In genomic region chr4:109655396-109655795, GRCh38 we compare ENCODE assay signal across 19 cellular contexts. TPM values are rescaled to one million over a fixed set of nuclear protein-coding genes. Genes with fewer than 3 reads are reported as not detected.
DNase-seq lines count a peak whose midpoint lies in the region; ATAC-seq and TF ChIP-seq lines count a peak whose summit lies in the region.
"Had no signal": no experiment of that assay in that cellular context is flagged by ENCODE, and none has a peak within 500 bp of the region (broad histone marks: within the 10 kb centered on the region; RNA-seq: fewer than 3 reads in every experiment).

No MANE protein-coding gene starts in this region.

- peaks cover 2% of the 10 kb centered on the region for H3K9me3 Mint-ChIP-seq in CD4-positive, alpha-beta T cell
- H3K9me3 Mint-ChIP-seq in CD8-positive, alpha-beta T cell: peaks cover 8% of the 10 kb centered on the region
- peaks cover 0 to 33% (median 12%) of the 10 kb centered on the region in 11 donors for H3K9me3 Mint-ChIP-seq in naive thymus-derived CD4-positive, alpha-beta T cell

- peaks cover 15% of the 10 kb centered on the region for H3K9me3 ChIP-seq in CD4-positive, alpha-beta T cell (ENCODE audit: control insufficient read depth, low read length)
- peaks cover 6% of the 10 kb centered on the region for H3K9me3 ChIP-seq in CD8-positive, alpha-beta T cell (ENCODE audit: low read length)
- H3K9me3 ChIP-seq in naive thymus-derived CD4-positive, alpha-beta T cell (ENCODE audit: control insufficient read depth in 2 of 3, low read length in 3 of 3): peaks cover 0 to 11% (median 0%) of the 10 kb centered on the region in 3 experiments

- H3K27me3 Mint-ChIP-seq in CD4-positive, alpha-beta T cell: no peaks in the 10 kb centered on the region
- no peaks in the 10 kb centered on the region for H3K27me3 Mint-ChIP-seq in CD8-positive, alpha-beta T cell (ENCODE audit: low read depth)
- H3K27me3 Mint-ChIP-seq in naive thymus-derived CD4-positive, alpha-beta T cell: no peaks in the 10 kb centered on the region
- H3K27me3 Mint-ChIP-seq: CD8-positive, alpha-beta memory T cell had no signal

- H3K27ac Mint-ChIP-seq in CD4-positive, alpha-beta T cell: no peak overlapping the region
- H3K27ac Mint-ChIP-seq in CD8-positive, alpha-beta T cell: peak overlapping the region; percentile 81
- peak overlapping the region in 7 of 9 donors; percentile 49 to 87 (median 82) for H3K27ac Mint-ChIP-seq in naive thymus-derived CD4-positive, alpha-beta T cell

- no peak overlapping the region for H3K4me3 Mint-ChIP-seq in CD4-positive, alpha-beta T cell
- H3K4me3 Mint-ChIP-seq in CD8-positive, alpha-beta T cell: no peak overlapping the region
- H3K4me3 Mint-ChIP-seq in naive thymus-derived CD4-positive, alpha-beta T cell: peak overlapping the region in 1 of 10 donors; percentile 14

- H3K4me3 ChIP-seq in CD8-positive, alpha-beta T cell (ENCODE audit: low read depth, low read length): no peak overlapping the region
- no peak overlapping the region for H3K4me3 ChIP-seq in naive thymus-derived CD4-positive, alpha-beta T cell (ENCODE audit: low read length)
- H3K4me3 ChIP-seq: PC-9 had no signal

- intact Hi-C loops in CD4-positive, alpha-beta T cell (cut with DNase I, micrococcal nuclease): loop anchor here (5.0 kb wide), 2 partner anchors 33 to 93 kb away; partner anchors contain the start of gene MCUB (in 1 of the 2)
- intact Hi-C loops in CD8-positive, alpha-beta T cell (cut with DNase I, micrococcal nuclease): loop anchor here in 1 of 2 experiments (5.0 kb wide), 1 partner anchor 33 kb away; no protein-coding TSS in a partner anchor
- intact Hi-C loops in naive thymus-derived CD4-positive, alpha-beta T cell (cut with micrococcal nuclease): loop anchor here in 1 of 2 donors (5.0 kb wide), 1 partner anchor 38 kb away; no protein-coding TSS in a partner anchor

- no peak for TF ChIP-seq CTCF in CD4-positive, alpha-beta T cell (IDR thresholded peaks at IDR 0.05)
- no peak for TF ChIP-seq CTCF in CD8-positive, alpha-beta T cell (IDR thresholded peaks at IDR 0.05)

- no peak for DNase-seq in CD4-positive, alpha-beta T cell
- DNase-seq in CD8-positive, alpha-beta T cell: no peak
- DNase-seq in astrocyte of the hippocampus (ENCODE audit: low read depth, low spot score): peak; percentile 61
- DNase-seq in naive thymus-derived CD4-positive, alpha-beta T cell: no peak
- DNase-seq in midbrain (lab: John Stamatoyannopoulos, UW): no peak
- no peak for DNase-seq in HPDE6-E6E7 (ENCODE audit: extremely low spot score)
- DNase-seq: CD8-positive, alpha-beta memory T cell; GOT3; HCEC 1CT; NCI-H1092 treated with DMSO at 0.1 percent for 48 hours; NCI-H1436 treated with DMSO at 0.1 percent for 48 hours; NCI-H1930; NCI-H2227 treated with DMSO at 0.1 percent for 48 hours; NCI-H510A; NCI-H748 treated with DMSO at 0.1 percent for 48 hours; PC-9; SIG-M5 had no signal

- H3K27ac ChIP-seq in CD4-positive, alpha-beta T cell (ENCODE audit: low read depth, low read length): peak overlapping the region; percentile 7
- no peak overlapping the region for H3K27ac ChIP-seq in CD8-positive, alpha-beta T cell (ENCODE audit: low read depth, low read length)
- peak overlapping the region; percentile 34 for H3K27ac ChIP-seq in naive thymus-derived CD4-positive, alpha-beta T cell (ENCODE audit: low read depth, low read length)
- H3K27ac ChIP-seq: KMS-11, PC-9 had no signal

- H3K4me1 ChIP-seq in CD8-positive, alpha-beta T cell (ENCODE audit: insufficient read depth, low read length): peaks cover 48% of the 10 kb centered on the region
- H3K4me1 ChIP-seq in naive thymus-derived CD4-positive, alpha-beta T cell (ENCODE audit: control insufficient read depth in 2 of 2, insufficient read depth in 2 of 2, low read length in 2 of 2): peaks cover 11 to 41% of the 10 kb centered on the region in 2 donors

- no peaks in the 10 kb centered on the region for H3K36me3 ChIP-seq in CD8-positive, alpha-beta T cell (ENCODE audit: insufficient read depth, low read length)
- H3K36me3 ChIP-seq in naive thymus-derived CD4-positive, alpha-beta T cell (ENCODE audit: control insufficient read depth in 2 of 3, insufficient read depth in 3 of 3, low read length in 3 of 3): peaks cover 0 to 10% (median 4%) of the 10 kb centered on the region in 3 experiments

- H3K27me3 ChIP-seq in CD4-positive, alpha-beta T cell (ENCODE audit: control insufficient read depth, insufficient read depth, low read length): no peaks in the 10 kb centered on the region
- H3K27me3 ChIP-seq in CD8-positive, alpha-beta T cell (ENCODE audit: insufficient read depth, low read length): no peaks in the 10 kb centered on the region
- H3K27me3 ChIP-seq in naive thymus-derived CD4-positive, alpha-beta T cell (ENCODE audit: control insufficient read depth in 2 of 2, insufficient read depth in 2 of 2, low read length in 2 of 2): no peaks in the 10 kb centered on the region

- peaks cover 42% of the 10 kb centered on the region for H3K4me1 Mint-ChIP-seq in CD4-positive, alpha-beta T cell (ENCODE audit: low read depth)
- peaks cover 61% of the 10 kb centered on the region for H3K4me1 Mint-ChIP-seq in CD8-positive, alpha-beta T cell (ENCODE audit: low read depth)
- H3K4me1 Mint-ChIP-seq in naive thymus-derived CD4-positive, alpha-beta T cell: peaks cover 14 to 85% (median 63%) of the 10 kb centered on the region in 7 donors

- CTCF ChIA-PET in CD4-positive, alpha-beta T cell (lab: Charles Lee): no interaction called here
- CTCF ChIA-PET in CD8-positive, alpha-beta T cell (lab: Charles Lee): interaction anchor here (1.0 to 1.2 kb wide), 2 partner anchors 9 to 23 kb away, joined by 3 read pairs; no protein-coding TSS in a partner anchor
- CTCF ChIA-PET in naive thymus-derived CD4-positive, alpha-beta T cell (lab: Charles Lee): interaction anchor here (0.9 to 1.6 kb wide), 2 partner anchors 95 to 228 kb away, joined by 3 to 4 read pairs; partner anchors contain the start of gene MCUB

- H3K36me3 Mint-ChIP-seq in CD4-positive, alpha-beta T cell (ENCODE audit: low read depth): peaks cover 68% of the 10 kb centered on the region
- peaks cover 52% of the 10 kb centered on the region for H3K36me3 Mint-ChIP-seq in CD8-positive, alpha-beta T cell
- H3K36me3 Mint-ChIP-seq in naive thymus-derived CD4-positive, alpha-beta T cell: peaks cover 0 to 34% (median 30%) of the 10 kb centered on the region in 5 donors

- POLR2A ChIA-PET in CD4-positive, alpha-beta T cell (lab: Charles Lee): interaction anchor here (0.7 to 1.5 kb wide), 5 partner anchors 9 to 96 kb away, joined by 3 to 5 read pairs (median 4); partner anchors contain the start of gene MCUB
- POLR2A ChIA-PET in CD8-positive, alpha-beta T cell (lab: Charles Lee): interaction anchor here (1.6 to 1.9 kb wide), 2 partner anchors 94 to 96 kb away, joined by 4 to 7 read pairs; partner anchors contain the start of gene MCUB
- POLR2A ChIA-PET in naive thymus-derived CD4-positive, alpha-beta T cell (lab: Charles Lee): interaction anchor here (0.9 to 1.8 kb wide), 4 partner anchors 13 to 222 kb away, joined by 3 to 12 read pairs (median 4); partner anchors contain the start of genes MCUB and SEC24B

- ATAC-seq in CD4-positive, alpha-beta T cell (ENCODE audit: poor library complexity): no peak
- ATAC-seq in CD8-positive, alpha-beta T cell: no peak
- ATAC-seq in naive thymus-derived CD4-positive, alpha-beta T cell: no peak
- ATAC-seq in HG02571 (IDR thresholded peaks at IDR 0.05; ENCODE audit: unreplicated experiment): no peak

RNA-seq across cellular contexts. Expression of gene CASP6, which starts 47.8 kb away (rescaled TPM):
- total RNA-seq in CD4-positive, alpha-beta T cell: 1 to 10 TPM; 5.4 to 5.5 TPM
- total RNA-seq in CD8-positive, alpha-beta T cell: 1 to 10 TPM; 3.4 to 6.7 TPM
- 10 to 100 TPM in 4 of 5 experiments, 1 to 10 TPM in 1; 9.3 to 29.9 (median 23.6) TPM for total RNA-seq in naive thymus-derived CD4-positive, alpha-beta T cell
- 10 to 100 TPM; 63.1 to 85.8 TPM for polyA plus RNA-seq in naive thymus-derived CD4-positive, alpha-beta T cell
